18 cellular contexts compared by ENCODE assay signal in genomic region chr6:104357928-104358327, GRCh38.
"Had no signal": no experiment of that assay in that cellular context is flagged by ENCODE, and none has a peak within 500 bp of the region (broad histone marks: within the 10 kb centered on the region; RNA-seq: fewer than 3 reads in every experiment).

No MANE protein-coding gene starts in this region.

- H3K27me3 ChIP-seq: body of pancreas, gastroesophageal sphincter, neutrophil, testis had no signal

- H3K9ac ChIP-seq: parathyroid adenoma had no signal

- H3K79me2 ChIP-seq: parathyroid adenoma had no signal

- H2AFZ ChIP-seq: parathyroid adenoma had no signal

- H3K27ac ChIP-seq: body of pancreas, gastroesophageal sphincter, left ventricle myocardium inferior, neutrophil, parathyroid adenoma, testis had no signal

- H3K4me1 Mint-ChIP-seq: activated naive CD8-positive, alpha-beta T cell treated with anti-CD3 and anti-CD28 coated beads for 36 hours; memory B cell; naive thymus-derived CD8-positive, alpha-beta T cell; stimulated activated naive CD8-positive, alpha-beta T cell treated with anti-CD3 and anti-CD28 coated beads, Interleukin-15, amount 100 ng/mL, for 72 hours had no signal

- H3K4me3 Mint-ChIP-seq: activated naive CD8-positive, alpha-beta T cell treated with anti-CD3 and anti-CD28 coated beads for 36 hours; activated T-helper 1 cell treated with anti-CD3 and anti-CD28 coated beads, Interleukin-12 subunit alpha, Interleukin-12 subunit beta, Interleukin-2, Interleukin-4 antibody, amounts not matched to agents 30 ng/mL and 10 ng/mL and 1 ng/mL, durations not matched to agents 14 hours and 24 hours and 36 hours; memory B cell; naive thymus-derived CD8-positive, alpha-beta T cell; stimulated activated naive CD8-positive, alpha-beta T cell treated with anti-CD3 and anti-CD28 coated beads, Interleukin-15, amount 100 ng/mL, for 72 hours had no signal

- H3K9me3 ChIP-seq: body of pancreas, gastroesophageal sphincter, left ventricle myocardium inferior, neutrophil, testis had no signal

- ATAC-seq: body of pancreas; gastroesophageal sphincter; naive thymus-derived CD8-positive, alpha-beta T cell; stimulated activated naive CD8-positive, alpha-beta T cell treated with anti-CD3 and anti-CD28 coated beads, Interleukin-15, amount 100 ng/mL, for 72 hours had no signal

- DNase-seq: activated CD4-positive, alpha-beta T cell treated with anti-CD3 and anti-CD28 coated beads, Interleukin-2, amount 50 U/mL, for 1 hour; activated CD8-positive, alpha-beta memory T cell treated with anti-CD3 and anti-CD28 coated beads for 24 hours; activated naive CD8-positive, alpha-beta T cell treated with anti-CD3 and anti-CD28 coated beads for 36 hours; amygdala; body of pancreas; caudate nucleus; left ventricle myocardium inferior; naive thymus-derived CD8-positive, alpha-beta T cell; stimulated activated CD4-positive, alpha-beta T cell treated with anti-CD3 and anti-CD28 coated beads, Interleukin-1b, Interleukin-23, amount 100 ng/mL, for 48 hours; stimulated activated naive CD8-positive, alpha-beta T cell treated with anti-CD3 and anti-CD28 coated beads, Interleukin-15, amount 100 ng/mL, for 72 hours; testis had no signal

- H3K9me3 Mint-ChIP-seq: activated T-helper 1 cell treated with anti-CD3 and anti-CD28 coated beads, Interleukin-12 subunit alpha, Interleukin-12 subunit beta, Interleukin-2, Interleukin-4 antibody, amounts not matched to agents 30 ng/mL and 10 ng/mL and 1 ng/mL, durations not matched to agents 14 hours and 24 hours and 36 hours had no signal

- H3K4me3 ChIP-seq: body of pancreas, gastroesophageal sphincter, left ventricle myocardium inferior, testis had no signal

- H3K4me1 ChIP-seq: body of pancreas, gastroesophageal sphincter, left ventricle myocardium inferior, parathyroid adenoma, testis had no signal

- H3K36me3 Mint-ChIP-seq: activated naive CD8-positive, alpha-beta T cell treated with anti-CD3 and anti-CD28 coated beads for 36 hours; memory B cell; naive thymus-derived CD8-positive, alpha-beta T cell had no signal

- FAIRE-seq: endometrium, keratinocyte had no signal

- H3K27me3 Mint-ChIP-seq: activated naive CD8-positive, alpha-beta T cell treated with anti-CD3 and anti-CD28 coated beads for 36 hours; memory B cell; stimulated activated naive CD8-positive, alpha-beta T cell treated with anti-CD3 and anti-CD28 coated beads, Interleukin-15, amount 100 ng/mL, for 72 hours had no signal

- H3K27ac Mint-ChIP-seq: activated naive CD8-positive, alpha-beta T cell treated with anti-CD3 and anti-CD28 coated beads for 36 hours; activated T-helper 1 cell treated with anti-CD3 and anti-CD28 coated beads, Interleukin-12 subunit alpha, Interleukin-12 subunit beta, Interleukin-2, Interleukin-4 antibody, amounts not matched to agents 30 ng/mL and 10 ng/mL and 1 ng/mL, durations not matched to agents 14 hours and 24 hours and 36 hours; memory B cell; naive thymus-derived CD8-positive, alpha-beta T cell; stimulated activated naive CD8-positive, alpha-beta T cell treated with anti-CD3 and anti-CD28 coated beads, Interleukin-15, amount 100 ng/mL, for 72 hours had no signal

- H3K36me3 ChIP-seq: gastroesophageal sphincter, left ventricle myocardium inferior, neutrophil had no signal
